In genomic region chr3:39805650-39806049, GRCh38 we compare ENCODE assay signal across 30 cellular contexts. TPM values are rescaled to one million over a fixed set of nuclear protein-coding genes. Genes with fewer than 3 reads are reported as not detected.
DNase-seq lines count a peak whose midpoint lies in the region; ATAC-seq and TF ChIP-seq lines count a peak whose summit lies in the region.
"Had no signal": no experiment of that assay in that cellular context is flagged by ENCODE, and none has a peak within 500 bp of the region (broad histone marks: within the 10 kb centered on the region; RNA-seq: fewer than 3 reads in every experiment).

No MANE protein-coding gene starts in this region.

- H3K27me3 Mint-ChIP-seq in nephron progenitor cell (ENCODE audit: low read depth, poor library complexity), result peaks cover 49% of the 10 kb centered on the region

- DNase-seq in hepatocyte (ENCODE audit: low spot score) (peak; percentile 13), left lobe of liver (ENCODE audit: low spot score) (peak; percentile 62), NCI-H510A treated with DMSO at 0.1 percent for 48 hours (lab: John Stamatoyannopoulos, UW) (no peak), nephron progenitor cell (no peak)
- DNase-seq: ACHN; BE2C; C1 segment of cervical spinal cord; CD4-positive, alpha-beta memory T cell; CD4-positive, CD25-positive, alpha-beta regulatory T cell; CD8-positive, alpha-beta memory T cell; COR-L47; DMS 273 treated with DMSO at 0.1 percent for 48 hours; DMS153; DMS53; DMS79; DND-41; GDM1 had no signal

- H3K9me3 Mint-ChIP-seq in nephron progenitor cell, result peaks cover 11% of the 10 kb centered on the region

- TF ChIP-seq RAD21 in liver (IDR thresholded peaks at IDR 0.05), result peak; percentile 11 to 34

- H3K4me3 ChIP-seq in ACC112 (ENCODE audit: low read depth, low read length) (no peak overlapping the region), hepatocyte (no peak overlapping the region), liver (ENCODE audit: low read depth in 1 of 3, low read length in 3 of 3) (no peak overlapping the region)
- H3K4me3 ChIP-seq: A549, BLaER1, GM12878 had no signal

- H3K36me3 Mint-ChIP-seq in nephron progenitor cell (ENCODE audit: low read depth), result no peaks in the 10 kb centered on the region
- H3K36me3 Mint-ChIP-seq: CD4-positive, CD25-positive, alpha-beta regulatory T cell; CD8-positive, alpha-beta memory T cell had no signal

- no peak overlapping the region for H3K4me2 ChIP-seq in hepatocyte
- H3K4me2 ChIP-seq: A549, BLaER1 had no signal

- H3K4me1 Mint-ChIP-seq in nephron progenitor cell, result peaks cover 18% of the 10 kb centered on the region

- H3K79me2 ChIP-seq in ACC112 (ENCODE audit: control insufficient read depth, insufficient read depth, low read length, unreplicated experiment) (no peaks in the 10 kb centered on the region), hepatocyte (no peaks in the 10 kb centered on the region)

- no peak overlapping the region for H3K4me3 Mint-ChIP-seq in nephron progenitor cell
- H3K4me3 Mint-ChIP-seq: CD4-positive, alpha-beta memory T cell; CD8-positive, alpha-beta memory T cell had no signal

- 68% methylated on average over 2 of the region's 2 CpGs for WGBS in hepatocyte (ENCODE audit: low lambda C conversion rate, missing lambda C conversion rate)
- WGBS in liver, result 30% methylated on average over 2 of the region's 2 CpGs

- no peaks in the 10 kb centered on the region for H3K9me2 ChIP-seq in hepatocyte (replicated peaks; ENCODE audit: insufficient read depth)

- H2AFZ ChIP-seq in ACC112 (ENCODE audit: low read length, unreplicated experiment) (no peak overlapping the region), hepatocyte (no peak overlapping the region)

- no peak overlapping the region for H3K27ac Mint-ChIP-seq in nephron progenitor cell
- H3K27ac Mint-ChIP-seq: CD14-positive monocyte; CD4-positive, alpha-beta memory T cell; CD4-positive, CD25-positive, alpha-beta regulatory T cell; CD8-positive, alpha-beta memory T cell had no signal

- no peak for TF ChIP-seq CTCF in hepatocyte (IDR thresholded peaks at IDR 0.05; ENCODE audit: poor library complexity)
- TF ChIP-seq CTCF in liver (IDR thresholded peaks at IDR 0.05; ENCODE audit: low read depth, low read length, missing input control), result no peak
- TF ChIP-seq CTCF in nephron progenitor cell (IDR thresholded peaks at IDR 0.05), result no peak

- no peaks in the 10 kb centered on the region for H3K9me3 ChIP-seq in hepatocyte (ENCODE audit: low read depth)
- no peaks in the 10 kb centered on the region for H3K9me3 ChIP-seq in liver (ENCODE audit: control insufficient read depth in 4 of 4, low read length in 3 of 4)
- H3K9me3 ChIP-seq: A549, BE2C had no signal

- H3K36me3 ChIP-seq in ACC112 (ENCODE audit: insufficient read depth, low read length) (no peaks in the 10 kb centered on the region), hepatocyte (replicated peaks; ENCODE audit: insufficient read depth, low read depth) (no peaks in the 10 kb centered on the region), liver (ENCODE audit: control insufficient read depth in 4 of 4, insufficient read depth in 3 of 4, low read depth in 1 of 4, low read length in 3 of 4) (no peaks in the 10 kb centered on the region)
- H3K36me3 ChIP-seq: BE2C, BLaER1 had no signal

- H3K27ac ChIP-seq in ACC112 (ENCODE audit: low read depth, low read length), result 0 out of 2 replicates have a peak overlapping the region, but pooled peaks have one; percentile 30
- H3K27ac ChIP-seq in hepatocyte, result peak overlapping the region; percentile 41
- H3K27ac ChIP-seq in liver (ENCODE audit: low read depth in 1 of 2, low read length in 2 of 2), result peak overlapping the region; percentile 74 to 82
- H3K27ac ChIP-seq: 22Rv1, A549, BLaER1 had no signal

- peak; percentile 23 for ATAC-seq in left lobe of liver
- no peak for ATAC-seq in HG02798 (IDR thresholded peaks at IDR 0.05; ENCODE audit: poor library complexity, unreplicated experiment)
- no peak for ATAC-seq in HG03469 (IDR thresholded peaks at IDR 0.05; ENCODE audit: unreplicated experiment)
- ATAC-seq: A549, GM12878 had no signal

- H4K20me1 ChIP-seq in hepatocyte (ENCODE audit: insufficient read depth, poor library complexity, severe bottlenecking), result no peaks in the 10 kb centered on the region

- H3K9ac ChIP-seq in liver (ENCODE audit: low read depth in 1 of 2, low read length in 2 of 2), result no peak overlapping the region
- H3K9ac ChIP-seq: BLaER1 had no signal

- H3K27me3 ChIP-seq in ACC112 (ENCODE audit: insufficient read depth, low read length) (peaks cover 30% of the 10 kb centered on the region), hepatocyte (peaks cover 51% of the 10 kb centered on the region), liver (ENCODE audit: control insufficient read depth in 4 of 4, insufficient read depth in 4 of 4, low read length in 3 of 4) (no peaks in the 10 kb centered on the region)
- H3K27me3 ChIP-seq: BE2C had no signal

- peaks cover 19% of the 10 kb centered on the region for H3K4me1 ChIP-seq in ACC112 (ENCODE audit: control insufficient read depth, insufficient read depth, low read length, unreplicated experiment)
- H3K4me1 ChIP-seq in hepatocyte (ENCODE audit: insufficient read depth), result peaks cover 11% of the 10 kb centered on the region
- peaks cover 3 to 46% (median 34%) of the 10 kb centered on the region in 4 donors for H3K4me1 ChIP-seq in liver (ENCODE audit: control insufficient read depth in 4 of 4, insufficient read depth in 4 of 4, low read length in 3 of 4)
- H3K4me1 ChIP-seq: BE2C had no signal

TF ChIP-seq in liver, 16 proteins besides CTCF, POLR2A, EP300 and RAD21:
- no peak for TF ChIP-seq NR2F2 (IDR thresholded peaks at IDR 0.05)
- TF ChIP-seq FOXA1 (IDR thresholded peaks at IDR 0.05), result no peak
- peak; percentile 76 for TF ChIP-seq MAX (IDR thresholded peaks at IDR 0.05)
- peak; percentile 74 for TF ChIP-seq FOXA2 (IDR thresholded peaks at IDR 0.05)
- peak; percentile 61 for TF ChIP-seq ZBTB33 (IDR thresholded peaks at IDR 0.05)
- peak; percentile 61 for TF ChIP-seq HNF4G (IDR thresholded peaks at IDR 0.05)
- peak in 1 of 2 donors; percentile 76 for TF ChIP-seq JUND (IDR thresholded peaks at IDR 0.05)
- peak; percentile 91 to 95 for TF ChIP-seq HNF4A (conservative IDR thresholded peaks at IDR 0.05)
- TF ChIP-seq TAF1 (conservative IDR thresholded peaks at IDR 0.05), result no peak
- peak; percentile 21 to 78 for TF ChIP-seq RXRA (IDR thresholded peaks at IDR 0.05)
- no peak for TF ChIP-seq EGR1 (IDR thresholded peaks at IDR 0.05; ENCODE audit: low read depth in 2 of 2)
- no peak for TF ChIP-seq GABPA (IDR thresholded peaks at IDR 0.05 in 1 of 2, conservative IDR thresholded peaks at IDR 0.05 in 1 of 2)
- peak; percentile 57 for TF ChIP-seq REST (IDR thresholded peaks at IDR 0.05)
- TF ChIP-seq YY1 (IDR thresholded peaks at IDR 0.05), result peak; percentile 87
- TF ChIP-seq SP1 (IDR thresholded peaks at IDR 0.05), result peak; percentile 56
- no peak for TF ChIP-seq ATF3 (IDR thresholded peaks at IDR 0.05)

RNA-seq across cellular contexts. Expression of gene MYRIP, which starts 3.8 kb away (rescaled TPM):
- total RNA-seq in hepatocyte, result 0.57 and 0.80 TPM in 2 replicates
- not detected in 2 replicates for polyA plus RNA-seq in hepatocyte
- total RNA-seq in left lobe of liver, result 12.7 TPM
- total RNA-seq in liver, result 10 to 100 TPM in 1 of 2 donors, under 1 TPM in 1; 0.98 to 11.7 TPM
- 1 to 10 TPM; 6.2 to 7.4 TPM for polyA plus RNA-seq in liver
- total RNA-seq: A172; CD4-positive, alpha-beta memory T cell; CD4-positive, CD25-positive, alpha-beta regulatory T cell; CD8-positive, alpha-beta memory T cell; Daoy; G401 had no signal
- polyA plus RNA-seq: A549; AG04450; CD14-positive monocyte; CD4-positive, alpha-beta memory T cell; CD4-positive, CD25-positive, alpha-beta regulatory T cell; CD8-positive, alpha-beta memory T cell had no signal

Comparison
In these comparisons a context has a peak if more than half of its experiments do, and no peak if none do; other contexts are left out.
1. DNase-seq: peak in hepatocyte (single experiment) and left lobe of liver (single experiment); none in NCI-H510A treated with DMSO at 0.1 percent for 48 hours (single experiment) and nephron progenitor cell (single experiment).
2. Peak in every context shown above with its lines, with median percentiles within 50 percentile points of each other: H3K27ac ChIP-seq.